ENCODE assay signal across 8 cellular contexts in the genomic region with DNA sequence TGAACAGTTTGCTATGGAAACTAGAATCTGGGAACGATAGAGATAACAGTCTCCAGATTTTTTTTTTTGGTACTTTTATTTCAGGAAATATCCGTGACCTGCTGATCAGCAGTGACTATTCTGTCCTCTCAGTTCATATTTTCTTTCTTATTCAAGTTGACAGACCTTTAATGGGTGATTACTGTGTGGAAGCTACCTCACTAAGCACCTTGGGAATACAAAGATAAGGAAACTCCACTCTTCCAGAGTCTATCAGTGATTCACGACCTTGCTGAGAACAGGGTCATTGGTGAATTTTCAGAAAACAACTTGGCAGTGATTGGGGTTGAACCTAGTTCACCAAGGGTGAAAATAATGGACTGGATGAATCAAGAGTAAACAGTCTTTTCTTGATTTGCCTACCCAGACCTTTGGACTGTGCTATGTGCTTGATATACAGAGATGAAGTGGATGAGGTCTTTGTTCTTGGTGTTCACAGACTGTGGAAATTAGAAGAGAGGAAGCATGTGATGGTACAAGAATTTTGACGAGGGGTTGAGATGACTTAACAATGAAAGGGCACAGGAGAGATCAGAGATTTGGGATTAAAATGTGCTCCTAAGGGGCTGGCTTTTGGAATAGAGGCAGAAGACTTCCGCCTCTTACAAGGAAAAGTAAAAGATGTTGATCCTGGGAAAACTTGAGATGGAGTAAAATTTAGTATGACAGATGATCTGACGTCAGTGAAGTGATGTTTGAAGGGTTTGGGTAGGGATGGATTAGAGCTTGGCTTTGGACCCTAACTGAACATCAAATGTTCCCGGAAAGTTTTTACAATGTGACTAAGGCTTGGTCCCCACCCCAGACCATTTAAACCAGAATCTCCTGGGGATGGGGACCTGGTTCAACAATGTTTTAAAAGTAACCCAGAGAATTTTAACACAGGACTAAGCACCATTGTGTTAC. TPM values are rescaled to one million over a fixed set of nuclear protein-coding genes. Genes with fewer than 3 reads are reported as not detected.
DNase-seq lines count a peak whose midpoint lies in the region; ATAC-seq and TF ChIP-seq lines count a peak whose summit lies in the region.

No MANE protein-coding gene starts in this region.

- H3K4me1 Mint-ChIP-seq in Calu3 (ENCODE audit: low read depth, unreplicated experiment) = peaks cover 17% of the 10 kb centered on the region

- peak overlapping the region; percentile 95 for H2AFZ ChIP-seq in neuron (ENCODE audit: low read depth, low read length)

- peak overlapping the region; percentile 71 for H3K4me3 Mint-ChIP-seq in Calu3 (ENCODE audit: low read depth, unreplicated experiment)

- CTCF ChIA-PET in Calu3 (lab: Charles Lee) = no interaction called here

- no peak for TF ChIP-seq CTCF in Calu3 (IDR thresholded peaks at IDR 0.05; ENCODE audit: unreplicated experiment)
- TF ChIP-seq CTCF in epithelial cell of esophagus (IDR thresholded peaks at IDR 0.05; ENCODE audit: insufficient read depth, low read depth, low read length, missing control alignments) = no peak

- H3K36me3 ChIP-seq in neuron (ENCODE audit: insufficient read depth, low read length) = peaks cover 15% of the 10 kb centered on the region

- H3K27ac Mint-ChIP-seq in Calu3 (ENCODE audit: unreplicated experiment) = peak overlapping the region; percentile 66

- TSS peak; percentile 56 for BruUV-seq in Calu3 (replicated peaks; lab: Mats Ljungman, UMichigan)

- peaks cover 11% of the 10 kb centered on the region for H3K4me1 ChIP-seq in neuron (ENCODE audit: insufficient read depth, low read length)

- no peaks in the 10 kb centered on the region for H3K27me3 Mint-ChIP-seq in Calu3 (ENCODE audit: unreplicated experiment)

- intact Hi-C loops in Calu3 (cut with micrococcal nuclease; ENCODE audit: unreplicated experiment) = loop anchor here (5.0 to 10.0 kb wide), 2 partner anchors 74 to 138 kb away; no protein-coding TSS in a partner anchor

- H3K27me3 ChIP-seq in neuron (ENCODE audit: insufficient read depth, low read length) = peaks cover 6% of the 10 kb centered on the region

- H3K4me3 ChIP-seq in epithelial cell of esophagus (ENCODE audit: low read length) (peak overlapping the region; percentile 92), neuron (ENCODE audit: low read length) (peak overlapping the region; percentile 65)

- no peak for ATAC-seq in GM21423 (IDR thresholded peaks at IDR 0.05; ENCODE audit: unreplicated experiment)
- no peak for ATAC-seq in GM21529 (IDR thresholded peaks at IDR 0.05; ENCODE audit: unreplicated experiment)

- no peak for DNase-seq in Calu3
- DNase-seq in NCI-H69 (lab: John Stamatoyannopoulos, UW) = peak; percentile 50
- DNase-seq in epithelial cell of esophagus (ENCODE audit: low read depth) = peak; percentile 4
- no peak for DNase-seq in activated effector memory CD4-positive, alpha-beta T cell treated with anti-CD3 and anti-CD28 coated beads, Interleukin-2, amount 50 U/mL, for 16 hours
- DNase-seq in DMS153 treated with DMSO at 0.1 percent for 48 hours (lab: John Stamatoyannopoulos, UW; ENCODE audit: unreplicated experiment) = no peak

- no peaks in the 10 kb centered on the region for H3K9me3 Mint-ChIP-seq in Calu3 (ENCODE audit: low read depth, unreplicated experiment)

- H3K36me3 Mint-ChIP-seq in Calu3 (ENCODE audit: insufficient read depth, unreplicated experiment) = peaks cover 17% of the 10 kb centered on the region

- no peaks in the 10 kb centered on the region for H3K9me3 ChIP-seq in neuron (ENCODE audit: low read length)

RNA-seq across cellular contexts. Expression of gene KAT14, which starts 1.2 kb away (rescaled TPM):
- total RNA-seq in Calu3 (2022) = 3.1 and 4.4 TPM in 2 replicates

RNA-seq across cellular contexts. Expression of gene PET117, which starts 1.2 kb away (rescaled TPM):
- 5.2 and 6.0 TPM in 2 replicates for total RNA-seq in Calu3 (2022)

Comparison
In these comparisons a context has a peak if more than half of its experiments do, and no peak if none do; other contexts are left out.
1. DNase-seq: peak in NCI-H69 (single experiment) and epithelial cell of esophagus (single experiment); none in Calu3 (single experiment), activated effector memory CD4-positive, alpha-beta T cell treated with anti-CD3 and anti-CD28 coated beads, Interleukin-2, amount 50 U/mL, for 16 hours (single experiment) and DMS153 treated with DMSO at 0.1 percent for 48 hours (single experiment).